1 cellular context compared by ENCODE assay signal in the genomic region with DNA sequence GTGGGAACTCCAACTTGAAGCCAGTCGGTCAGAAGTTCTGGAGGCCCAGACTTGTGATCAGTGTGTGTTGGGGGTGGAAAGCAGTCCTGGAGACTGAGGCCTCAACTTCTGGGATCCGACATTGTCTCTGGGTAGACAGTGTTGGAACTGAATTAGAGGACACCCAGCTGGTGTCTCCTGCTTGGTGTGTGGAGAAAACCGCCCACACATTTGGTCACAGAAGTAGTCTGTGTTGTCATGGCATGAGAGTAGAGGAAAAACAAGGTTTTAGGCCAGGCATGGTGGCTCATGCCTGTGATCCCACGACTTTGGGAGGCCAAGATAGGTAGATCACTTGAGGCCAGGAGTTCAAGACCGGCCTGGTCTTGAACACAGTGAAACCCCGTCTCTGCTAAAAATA.
TF ChIP-seq lines count a peak whose summit lies in the region.

No MANE protein-coding gene starts in this region.

TF ChIP-seq in H1, 55 proteins besides CTCF, POLR2A, EP300 and RAD21:
- TF ChIP-seq, protein P1, sequence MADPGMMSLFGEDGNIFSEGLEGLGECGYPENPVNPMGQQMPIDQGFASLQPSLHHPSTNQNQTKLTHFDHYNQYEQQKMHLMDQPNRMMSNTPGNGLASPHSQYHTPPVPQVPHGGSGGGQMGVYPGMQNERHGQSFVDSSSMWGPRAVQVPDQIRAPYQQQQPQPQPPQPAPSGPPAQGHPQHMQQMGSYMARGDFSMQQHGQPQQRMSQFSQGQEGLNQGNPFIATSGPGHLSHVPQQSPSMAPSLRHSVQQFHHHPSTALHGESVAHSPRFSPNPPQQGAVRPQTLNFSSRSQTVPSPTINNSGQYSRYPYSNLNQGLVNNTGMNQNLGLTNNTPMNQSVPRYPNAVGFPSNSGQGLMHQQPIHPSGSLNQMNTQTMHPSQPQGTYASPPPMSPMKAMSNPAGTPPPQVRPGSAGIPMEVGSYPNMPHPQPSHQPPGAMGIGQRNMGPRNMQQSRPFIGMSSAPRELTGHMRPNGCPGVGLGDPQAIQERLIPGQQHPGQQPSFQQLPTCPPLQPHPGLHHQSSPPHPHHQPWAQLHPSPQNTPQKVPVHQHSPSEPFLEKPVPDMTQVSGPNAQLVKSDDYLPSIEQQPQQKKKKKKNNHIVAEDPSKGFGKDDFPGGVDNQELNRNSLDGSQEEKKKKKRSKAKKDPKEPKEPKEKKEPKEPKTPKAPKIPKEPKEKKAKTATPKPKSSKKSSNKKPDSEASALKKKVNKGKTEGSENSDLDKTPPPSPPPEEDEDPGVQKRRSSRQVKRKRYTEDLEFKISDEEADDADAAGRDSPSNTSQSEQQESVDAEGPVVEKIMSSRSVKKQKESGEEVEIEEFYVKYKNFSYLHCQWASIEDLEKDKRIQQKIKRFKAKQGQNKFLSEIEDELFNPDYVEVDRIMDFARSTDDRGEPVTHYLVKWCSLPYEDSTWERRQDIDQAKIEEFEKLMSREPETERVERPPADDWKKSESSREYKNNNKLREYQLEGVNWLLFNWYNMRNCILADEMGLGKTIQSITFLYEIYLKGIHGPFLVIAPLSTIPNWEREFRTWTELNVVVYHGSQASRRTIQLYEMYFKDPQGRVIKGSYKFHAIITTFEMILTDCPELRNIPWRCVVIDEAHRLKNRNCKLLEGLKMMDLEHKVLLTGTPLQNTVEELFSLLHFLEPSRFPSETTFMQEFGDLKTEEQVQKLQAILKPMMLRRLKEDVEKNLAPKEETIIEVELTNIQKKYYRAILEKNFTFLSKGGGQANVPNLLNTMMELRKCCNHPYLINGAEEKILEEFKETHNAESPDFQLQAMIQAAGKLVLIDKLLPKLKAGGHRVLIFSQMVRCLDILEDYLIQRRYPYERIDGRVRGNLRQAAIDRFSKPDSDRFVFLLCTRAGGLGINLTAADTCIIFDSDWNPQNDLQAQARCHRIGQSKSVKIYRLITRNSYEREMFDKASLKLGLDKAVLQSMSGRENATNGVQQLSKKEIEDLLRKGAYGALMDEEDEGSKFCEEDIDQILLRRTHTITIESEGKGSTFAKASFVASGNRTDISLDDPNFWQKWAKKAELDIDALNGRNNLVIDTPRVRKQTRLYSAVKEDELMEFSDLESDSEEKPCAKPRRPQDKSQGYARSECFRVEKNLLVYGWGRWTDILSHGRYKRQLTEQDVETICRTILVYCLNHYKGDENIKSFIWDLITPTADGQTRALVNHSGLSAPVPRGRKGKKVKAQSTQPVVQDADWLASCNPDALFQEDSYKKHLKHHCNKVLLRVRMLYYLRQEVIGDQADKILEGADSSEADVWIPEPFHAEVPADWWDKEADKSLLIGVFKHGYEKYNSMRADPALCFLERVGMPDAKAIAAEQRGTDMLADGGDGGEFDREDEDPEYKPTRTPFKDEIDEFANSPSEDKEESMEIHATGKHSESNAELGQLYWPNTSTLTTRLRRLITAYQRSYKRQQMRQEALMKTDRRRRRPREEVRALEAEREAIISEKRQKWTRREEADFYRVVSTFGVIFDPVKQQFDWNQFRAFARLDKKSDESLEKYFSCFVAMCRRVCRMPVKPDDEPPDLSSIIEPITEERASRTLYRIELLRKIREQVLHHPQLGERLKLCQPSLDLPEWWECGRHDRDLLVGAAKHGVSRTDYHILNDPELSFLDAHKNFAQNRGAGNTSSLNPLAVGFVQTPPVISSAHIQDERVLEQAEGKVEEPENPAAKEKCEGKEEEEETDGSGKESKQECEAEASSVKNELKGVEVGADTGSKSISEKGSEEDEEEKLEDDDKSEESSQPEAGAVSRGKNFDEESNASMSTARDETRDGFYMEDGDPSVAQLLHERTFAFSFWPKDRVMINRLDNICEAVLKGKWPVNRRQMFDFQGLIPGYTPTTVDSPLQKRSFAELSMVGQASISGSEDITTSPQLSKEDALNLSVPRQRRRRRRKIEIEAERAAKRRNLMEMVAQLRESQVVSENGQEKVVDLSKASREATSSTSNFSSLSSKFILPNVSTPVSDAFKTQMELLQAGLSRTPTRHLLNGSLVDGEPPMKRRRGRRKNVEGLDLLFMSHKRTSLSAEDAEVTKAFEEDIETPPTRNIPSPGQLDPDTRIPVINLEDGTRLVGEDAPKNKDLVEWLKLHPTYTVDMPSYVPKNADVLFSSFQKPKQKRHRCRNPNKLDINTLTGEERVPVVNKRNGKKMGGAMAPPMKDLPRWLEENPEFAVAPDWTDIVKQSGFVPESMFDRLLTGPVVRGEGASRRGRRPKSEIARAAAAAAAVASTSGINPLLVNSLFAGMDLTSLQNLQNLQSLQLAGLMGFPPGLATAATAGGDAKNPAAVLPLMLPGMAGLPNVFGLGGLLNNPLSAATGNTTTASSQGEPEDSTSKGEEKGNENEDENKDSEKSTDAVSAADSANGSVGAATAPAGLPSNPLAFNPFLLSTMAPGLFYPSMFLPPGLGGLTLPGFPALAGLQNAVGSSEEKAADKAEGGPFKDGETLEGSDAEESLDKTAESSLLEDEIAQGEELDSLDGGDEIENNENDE (IDR thresholded peaks at IDR 0.05; ENCODE audit: insufficient replicate concordance, low read length) = no peak
